8 cellular contexts compared by ENCODE assay signal in the genomic region with DNA sequence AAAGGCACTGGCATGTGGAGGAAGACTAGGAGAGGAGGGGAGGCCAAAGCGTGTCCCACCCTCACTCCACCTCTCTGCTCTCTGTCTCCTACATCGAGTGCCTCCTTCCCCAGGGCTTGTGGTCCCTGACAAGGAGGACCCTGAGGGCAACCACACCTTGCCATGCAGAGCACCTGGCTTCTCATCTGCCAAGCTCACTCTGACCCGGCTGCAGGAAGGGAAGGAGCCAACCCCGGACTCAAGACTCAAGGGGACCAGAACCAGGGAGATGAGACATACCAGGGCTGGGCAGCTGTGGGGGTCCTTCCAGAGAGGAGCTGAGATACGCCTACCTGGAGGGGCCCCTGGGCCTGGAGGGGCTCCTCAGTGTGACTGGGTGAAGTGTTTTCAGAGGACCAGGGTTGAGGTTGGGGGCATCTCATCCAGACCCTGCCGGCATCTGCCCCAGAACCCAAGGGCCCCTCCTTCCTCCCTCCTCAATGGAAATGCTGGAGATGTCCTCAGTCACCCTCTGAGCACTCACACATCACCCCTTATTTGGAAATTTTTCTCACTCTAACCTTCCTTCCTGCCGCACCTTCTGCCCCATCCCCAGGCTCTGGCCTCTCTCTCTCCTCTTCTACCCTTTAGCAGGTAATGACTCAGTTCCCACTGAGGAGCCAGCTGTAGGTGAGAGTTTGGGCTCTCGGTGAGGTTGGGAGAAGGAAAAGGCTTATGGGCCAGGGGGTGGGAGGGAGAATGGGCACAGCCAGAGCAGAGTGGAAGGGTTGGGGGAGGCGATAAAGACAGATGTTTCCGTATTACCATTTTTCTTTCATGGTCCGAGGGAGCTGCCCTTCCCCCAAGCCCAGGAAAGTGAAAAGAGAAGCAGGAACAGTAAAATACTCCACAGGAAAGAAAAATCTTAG. TPM values are rescaled to one million over a fixed set of nuclear protein-coding genes. Genes with fewer than 3 reads are reported as not detected.
DNase-seq lines count a peak whose midpoint lies in the region; ATAC-seq and TF ChIP-seq lines count a peak whose summit lies in the region.

No MANE protein-coding gene starts in this region.

- no peak for ATAC-seq in HG03439 (IDR thresholded peaks at IDR 0.05; ENCODE audit: unreplicated experiment)
- no peak for ATAC-seq in GM21737 (IDR thresholded peaks at IDR 0.05; ENCODE audit: unreplicated experiment)
- ATAC-seq in GM18517 (IDR thresholded peaks at IDR 0.05; ENCODE audit: unreplicated experiment), result no peak

- H3F3A ChIP-seq in DOHH2 (ENCODE audit: control insufficient read depth, insufficient read depth), result peaks cover 28% of the 10 kb centered on the region

- H3K9ac ChIP-seq in mammary epithelial cell (ENCODE audit: insufficient read depth, low read length), result peak overlapping the region; percentile 12

- H3K79me2 ChIP-seq in DOHH2 (ENCODE audit: control insufficient read depth, low read length) (peaks cover 40% of the 10 kb centered on the region), mammary epithelial cell (ENCODE audit: insufficient read depth, low read length) (peaks cover 4% of the 10 kb centered on the region), osteoblast (ENCODE audit: insufficient read depth, low read length) (peaks cover 2% of the 10 kb centered on the region)

- in situ Hi-C loops in mammary epithelial cell (cut with MboI; ENCODE audit: low sequenced_read_pairs in 2 of 2), result no loop called here

- peak; percentile 73 for DNase-seq in NCI-H2029 (lab: John Stamatoyannopoulos, UW)
- peak; percentile 37 for DNase-seq in mammary epithelial cell
- DNase-seq in osteoblast (ENCODE audit: insufficient read length, low spot score, missing footprints), result no peak
- no peak for DNase-seq in activated CD8-positive, alpha-beta memory T cell treated with anti-CD3 and anti-CD28 coated beads, Interleukin-2, amount 50 U/mL, for 48 hours

- H3K4me3 ChIP-seq in DOHH2 (ENCODE audit: low read length), result peak overlapping the region; percentile 66
- no peak overlapping the region for H3K4me3 ChIP-seq in mammary epithelial cell (replicated peaks in 1 of 3; ENCODE audit: insufficient read depth in 1 of 3, low read depth in 2 of 3, low read length in 3 of 3)
- H3K4me3 ChIP-seq in osteoblast (ENCODE audit: insufficient read depth, low read length), result no peak overlapping the region

- H3K27me3 ChIP-seq in DOHH2 (ENCODE audit: control insufficient read depth, low read length) (no peaks in the 10 kb centered on the region), mammary epithelial cell (ENCODE audit: insufficient read depth, low read length) (no peaks in the 10 kb centered on the region), osteoblast (ENCODE audit: insufficient read depth, low read length) (no peaks in the 10 kb centered on the region)

- no peak for TF ChIP-seq CTCF in DOHH2 (IDR thresholded peaks at IDR 0.05; ENCODE audit: low read depth, low read length, poor library complexity, severe bottlenecking)
- no peak for TF ChIP-seq CTCF in mammary epithelial cell (conservative IDR thresholded peaks at IDR 0.05 in 1 of 2, IDR thresholded peaks at IDR 0.05 in 1 of 2; ENCODE audit: extremely low read depth in 1 of 2, insufficient read depth in 1 of 2, low read depth in 1 of 2, low read length in 2 of 2)
- TF ChIP-seq CTCF in osteoblast (IDR thresholded peaks at IDR 0.05; ENCODE audit: extremely low read depth, low read depth, low read length), result no peak

- H3K4me2 ChIP-seq in DOHH2 (ENCODE audit: low read length) (peak overlapping the region; percentile 76), mammary epithelial cell (ENCODE audit: insufficient read depth, low read depth, low read length) (peak overlapping the region; percentile 83), osteoblast (ENCODE audit: insufficient read depth, low read length) (peak overlapping the region; percentile 87)

- intact Hi-C loops in mammary epithelial cell (cut with micrococcal nuclease), result loop anchor here (2.0 kb wide), 2 partner anchors 44 to 68 kb away; no protein-coding TSS in a partner anchor

- peak overlapping the region; percentile 87 for H3K27ac ChIP-seq in DOHH2 (ENCODE audit: low read depth, low read length)
- peak overlapping the region; percentile 90 for H3K27ac ChIP-seq in mammary epithelial cell (ENCODE audit: insufficient read depth, low read depth, low read length)
- no peak overlapping the region for H3K27ac ChIP-seq in osteoblast (ENCODE audit: low read depth, low read length)

- H3K4me1 ChIP-seq in DOHH2 (ENCODE audit: control insufficient read depth, low read length) (peaks cover 65% of the 10 kb centered on the region), mammary epithelial cell (ENCODE audit: insufficient read depth, low read length) (peaks cover 21% of the 10 kb centered on the region), osteoblast (ENCODE audit: insufficient read depth, low read length) (peaks cover 13% of the 10 kb centered on the region)

- no peaks in the 10 kb centered on the region for H3K9me3 ChIP-seq in DOHH2 (ENCODE audit: control insufficient read depth, insufficient read depth, low read length)
- H3K9me3 ChIP-seq in mammary epithelial cell (replicated peaks; ENCODE audit: insufficient read depth, low read length), result no peaks in the 10 kb centered on the region
- no peaks in the 10 kb centered on the region for H3K9me3 ChIP-seq in osteoblast (ENCODE audit: low read depth, low read length)

- no peaks in the 10 kb centered on the region for H4K20me1 ChIP-seq in DOHH2 (ENCODE audit: control insufficient read depth, insufficient read depth, low read depth, low read length)
- H4K20me1 ChIP-seq in mammary epithelial cell (ENCODE audit: insufficient read depth, low read length), result no peaks in the 10 kb centered on the region
- H4K20me1 ChIP-seq in osteoblast (ENCODE audit: insufficient read depth, low read length), result no peaks in the 10 kb centered on the region

- 44% methylated on average over 8 of the region's 11 CpGs for WGBS in mammary epithelial cell (ENCODE audit: low coverage, missing lambda C conversion rate)

- H3K36me3 ChIP-seq in DOHH2 (ENCODE audit: control insufficient read depth, low read length), result peaks cover 32% of the 10 kb centered on the region
- H3K36me3 ChIP-seq in mammary epithelial cell (ENCODE audit: insufficient read depth, low read length), result no peaks in the 10 kb centered on the region
- H3K36me3 ChIP-seq in osteoblast (ENCODE audit: insufficient read depth, low read length), result no peaks in the 10 kb centered on the region

- H2AFZ ChIP-seq in mammary epithelial cell (ENCODE audit: low read depth, low read length) (no peak overlapping the region), osteoblast (ENCODE audit: low read length) (peak overlapping the region; percentile 51)

- no peaks in the 10 kb centered on the region for H3K9me2 ChIP-seq in DOHH2 (replicated peaks; ENCODE audit: control insufficient read depth, low read length)

- dilution Hi-C loops in mammary epithelial cell (cut with HindIII; ENCODE audit: low sequenced_read_pairs), result no loop called here

- CTCF ChIA-PET in mammary epithelial cell (lab: Charles Lee; ENCODE audit: low non-redundant PET), result interaction anchor here (0.6 to 1.3 kb wide), 4 partner anchors 16 to 260 kb away, joined by 3 to 53 read pairs (median 4); no protein-coding TSS in a partner anchor

- TSS peak; percentile 57 for BruUV-seq in mammary epithelial cell (replicated peaks; lab: Mats Ljungman, UMichigan)

RNA-seq across cellular contexts. Expression of gene POU5F1, which starts 32.0 kb away (rescaled TPM):
- 1 to 10 TPM; 1.0 to 3.6 TPM for total RNA-seq in mammary epithelial cell
- polyA plus RNA-seq in mammary epithelial cell, result 2.6 TPM
- polyA minus RNA-seq in mammary epithelial cell, result 1.3 TPM
- 0.29 and 2.5 TPM in 2 replicates for total RNA-seq in osteoblast

RNA-seq across cellular contexts. Expression of gene TCF19, which starts 44.1 kb away (rescaled TPM):
- total RNA-seq in mammary epithelial cell (10 to 100 TPM in 1 of 2 donors, 1 to 10 TPM in 1; 5.5 to 29.7 TPM), osteoblast (5.8 and 5.9 TPM in 2 replicates)
- polyA plus RNA-seq in mammary epithelial cell, result 25.9 TPM
- polyA minus RNA-seq in mammary epithelial cell, result 35.6 TPM

RNA-seq across cellular contexts. Expression of gene CCHCR1, which starts 44.9 kb away (rescaled TPM):
- total RNA-seq in mammary epithelial cell (10 to 100 TPM; 12.8 to 24.0 TPM), osteoblast (13.6 and 14.1 TPM in 2 replicates)
- 15.0 TPM for polyA plus RNA-seq in mammary epithelial cell
- 15.7 TPM for polyA minus RNA-seq in mammary epithelial cell

Comparison
In these comparisons a context has a peak if more than half of its experiments do, and no peak if none do; other contexts are left out.
1. DNase-seq: peak in NCI-H2029 (single experiment) and mammary epithelial cell (single experiment); none in osteoblast (single experiment) and activated CD8-positive, alpha-beta memory T cell treated with anti-CD3 and anti-CD28 coated beads, Interleukin-2, amount 50 U/mL, for 48 hours (single experiment).
2. Peak in every context shown above with its lines, with median percentiles within 50 percentile points of each other: H3K4me2 ChIP-seq.